8 cellular contexts compared by ENCODE assay signal in genomic region chr19:10699650-10700335, GRCh38. TPM values are rescaled to one million over a fixed set of nuclear protein-coding genes. Genes with fewer than 3 reads are reported as not detected.
A peak's percentile ranks its signal among the peaks of the same experiment; 100 is the strongest.
DNase-seq lines count a peak whose midpoint lies in the region; FAIRE-seq and TF ChIP-seq lines count a peak whose summit lies in the region.

No MANE protein-coding gene starts in this region.

- TF ChIP-seq POLR2A in spleen (IDR thresholded peaks at IDR 0.05): no peak
- TF ChIP-seq POLR2A in H54 (IDR thresholded peaks at IDR 0.05; ENCODE audit: low read depth, low read length): no peak

- intact Hi-C loops in CD4-positive, alpha-beta memory T cell (cut with micrococcal nuclease): loop anchor here (1.0 to 10.0 kb wide), 4 partner anchors 55 to 195 kb away; partner anchors contain the start of genes CDKN2D, KEAP1 and KRI1
- intact Hi-C loops in spleen (cut with DNase I; ENCODE audit: low total_unique reads): loop anchor here (5.0 kb wide), 1 partner anchor 117 kb away; no protein-coding TSS in a partner anchor

- H3K27me3 Mint-ChIP-seq in CD4-positive, alpha-beta memory T cell: peaks cover 3 to 14% of the 10 kb centered on the region in 2 donors

- FAIRE-seq in H54 (lab: Jason Lieb, UNC): no peak

- H3K9me3 Mint-ChIP-seq in CD4-positive, alpha-beta memory T cell: no peaks in the 10 kb centered on the region

- TF ChIP-seq CTCF in fibroblast of the aortic adventitia (IDR thresholded peaks at IDR 0.05; ENCODE audit: insufficient read depth, low read length) (peak; percentile 65), spleen (IDR thresholded peaks at IDR 0.05 in 8 of 11, conservative IDR thresholded peaks at IDR 0.05 in 3 of 11) (peak in 10 of 11 experiments; percentile 29 to 72 (median 57))

- H3K36me3 Mint-ChIP-seq in CD4-positive, alpha-beta memory T cell: peaks cover 0 to 6% of the 10 kb centered on the region in 2 donors

- H3K27ac ChIP-seq in CD4-positive, alpha-beta memory T cell (ENCODE audit: low read depth, low read length): no peak overlapping the region
- no peak overlapping the region for H3K27ac ChIP-seq in spleen

- no peaks in the 10 kb centered on the region for H3K9me3 ChIP-seq in CD4-positive, alpha-beta memory T cell (ENCODE audit: control insufficient read depth in 1 of 2, low read length in 2 of 2)
- no peaks in the 10 kb centered on the region for H3K9me3 ChIP-seq in spleen

- WGBS in spleen, 5 donors: 37 to 49% (median 39%) methylated on average over 15 of the region's 15 CpGs

- CTCF ChIA-PET in CD4-positive, alpha-beta memory T cell (lab: Charles Lee; ENCODE audit: partially characterized antibody): interaction anchor here (0.5 to 10.4 kb wide), 32 partner anchors 8 to 434 kb away, joined by 3 to 126 read pairs (median 4); partner anchors contain the start of gene DNM2

- H3K4me1 ChIP-seq in CD4-positive, alpha-beta memory T cell (ENCODE audit: insufficient read depth, low read length): peaks cover 22% of the 10 kb centered on the region
- peaks cover 19 to 49% (median 33%) of the 10 kb centered on the region in 6 donors for H3K4me1 ChIP-seq in spleen

- no peaks in the 10 kb centered on the region for H3K36me3 ChIP-seq in CD4-positive, alpha-beta memory T cell (ENCODE audit: insufficient read depth, low read length)
- H3K36me3 ChIP-seq in spleen: peaks cover 0 to 8% (median 0%) of the 10 kb centered on the region in 6 donors

- peak; percentile 53 to 72 (median 66) for DNase-seq in CD4-positive, alpha-beta memory T cell
- DNase-seq in HS-5 (ENCODE audit: low read depth) (peak; percentile 42), OCI-M2 (lab: John Stamatoyannopoulos, UW; ENCODE audit: unreplicated experiment) (peak; percentile 98), fibroblast of the aortic adventitia (ENCODE audit: low read depth) (peak; percentile 74), spleen (no peak), H54 (ENCODE audit: insufficient read length, low spot score) (no peak), epidermal melanocyte (ENCODE audit: insufficient read length, low spot score) (no peak)
- DNase-seq in activated T-cell treated with anti-CD3 and anti-CD28 coated beads, Interleukin-2, amount 50 U/mL, for 1 hour: peak; percentile 59

- peaks cover 14 to 35% (median 22%) of the 10 kb centered on the region in 4 donors for H3K4me1 Mint-ChIP-seq in CD4-positive, alpha-beta memory T cell

- no peak overlapping the region for H3K4me3 ChIP-seq in CD4-positive, alpha-beta memory T cell (ENCODE audit: low read length in 2 of 2)
- no peak overlapping the region for H3K4me3 ChIP-seq in fibroblast of the aortic adventitia (ENCODE audit: low read depth, low read length)
- no peak overlapping the region for H3K4me3 ChIP-seq in spleen

- H3K27ac Mint-ChIP-seq in CD4-positive, alpha-beta memory T cell: peak overlapping the region in 1 of 7 donors; percentile 81

- H3K27me3 ChIP-seq in CD4-positive, alpha-beta memory T cell (ENCODE audit: insufficient read depth, low read length): no peaks in the 10 kb centered on the region
- H3K27me3 ChIP-seq in spleen (replicated peaks in 1 of 7): no peaks in the 10 kb centered on the region

- POLR2A ChIA-PET in CD4-positive, alpha-beta memory T cell (lab: Charles Lee; ENCODE audit: partially characterized antibody): interaction anchor here (0.6 to 3.3 kb wide), 6 partner anchors 18 to 136 kb away, joined by 3 to 33 read pairs (median 10); partner anchors contain the start of genes DNM2 and TMED1

- H3K4me3 Mint-ChIP-seq in CD4-positive, alpha-beta memory T cell: peak overlapping the region in 2 of 8 donors; percentile 16 to 49

RNA-seq across cellular contexts. Expression of gene QTRT1, which starts 1.4 kb away (rescaled TPM):
- 10 to 100 TPM; 36.2 to 39.9 TPM for total RNA-seq in CD4-positive, alpha-beta memory T cell
- 10 to 100 TPM; 40.3 to 66.0 TPM for polyA plus RNA-seq in CD4-positive, alpha-beta memory T cell
- 17.7 and 21.1 TPM in 2 replicates for total RNA-seq in fibroblast of the aortic adventitia (ENCODE audit: low replicate concordance)
- total RNA-seq in spleen: 10 to 100 TPM; 20.6 to 49.4 (median 33.6) TPM
- 100 to 1,000 TPM in 2 of 3 donors, 10 to 100 TPM in 1; 65.3 to 114 (median 111) TPM for polyA plus RNA-seq in spleen

RNA-seq across cellular contexts. Expression of gene DNM2, which starts 18.1 kb away (rescaled TPM):
- total RNA-seq in CD4-positive, alpha-beta memory T cell: 100 to 1,000 TPM; 245 to 272 TPM
- 100 to 1,000 TPM in 1 of 2 donors, 10 to 100 TPM in 1; 46.3 to 103 TPM for polyA plus RNA-seq in CD4-positive, alpha-beta memory T cell
- total RNA-seq in fibroblast of the aortic adventitia (ENCODE audit: low replicate concordance) (44.6 and 83.2 TPM in 2 replicates), spleen (100 to 1,000 TPM; 175 to 298 (median 197) TPM)
- polyA plus RNA-seq in spleen: 100 to 1,000 TPM in 1 of 3 donors, 10 to 100 TPM in 2; 57.1 to 104 (median 89.0) TPM

RNA-seq across cellular contexts. Expression of gene ILF3, which starts 45.6 kb away (rescaled TPM):
- 100 to 1,000 TPM; 291 to 302 TPM for total RNA-seq in CD4-positive, alpha-beta memory T cell
- 100 to 1,000 TPM in 1 of 2 donors, 10 to 100 TPM in 1; 36.2 to 103 TPM for polyA plus RNA-seq in CD4-positive, alpha-beta memory T cell
- 68.3 and 119 TPM in 2 replicates for total RNA-seq in fibroblast of the aortic adventitia (ENCODE audit: low replicate concordance)
- 100 to 1,000 TPM; 150 to 264 (median 221) TPM for total RNA-seq in spleen
- 100 to 1,000 TPM in 2 of 3 donors, 10 to 100 TPM in 1; 82.9 to 152 (median 143) TPM for polyA plus RNA-seq in spleen

Comparison
In these comparisons a context has a peak if more than half of its experiments do, and no peak if none do; other contexts are left out.
1. DNase-seq: peak in CD4-positive, alpha-beta memory T cell (5 of 5), HS-5 (single experiment), OCI-M2 (single experiment), activated T-cell treated with anti-CD3 and anti-CD28 coated beads, Interleukin-2, amount 50 U/mL, for 1 hour (single experiment) and fibroblast of the aortic adventitia (single experiment); none in spleen (single experiment), H54 (single experiment) and epidermal melanocyte (single experiment).